In the genomic region with DNA sequence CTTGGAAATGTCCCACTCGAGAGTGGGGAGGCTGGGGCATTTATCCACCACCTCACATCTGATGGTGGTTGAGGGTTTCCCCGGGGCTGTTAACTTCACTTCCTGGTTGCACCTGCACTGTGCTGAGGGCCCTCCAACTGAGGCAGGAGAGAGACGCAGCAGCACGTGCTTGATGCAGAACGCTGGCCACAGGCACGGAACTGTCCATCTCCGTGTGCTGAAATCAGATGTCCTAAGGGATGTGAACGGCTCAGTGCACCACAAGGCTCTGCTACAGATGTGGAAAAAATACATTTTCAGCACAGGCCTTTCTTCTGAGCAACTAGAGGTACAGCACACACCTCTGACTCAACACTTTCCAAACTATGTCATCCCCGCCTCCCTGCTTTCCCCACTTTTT, we compare ENCODE assay signal across 10 cellular contexts.
"Had no signal": no experiment of that assay in that cellular context is flagged by ENCODE, and none has a peak within 500 bp of the region (broad histone marks: within the 10 kb centered on the region; RNA-seq: fewer than 3 reads in every experiment).

No MANE protein-coding gene starts in this region.

- H3K27ac ChIP-seq: dorsolateral prefrontal cortex, ovary, suprapubic skin had no signal

- H3K9me3 ChIP-seq: ovary, suprapubic skin had no signal

- DNase-seq: activated CD4-positive, alpha-beta T cell treated with anti-CD3 and anti-CD28 coated beads, Interleukin-2, amount 10 ng/mL, durations not matched to agents 7 days and 5 days; activated CD4-positive, CD25-positive, alpha-beta regulatory T cell; activated naive CD4-positive, alpha-beta T cell treated with anti-CD3 and anti-CD28 coated beads, Interleukin-2, amount 50 U/mL, for 16 hours; dorsolateral prefrontal cortex; ovary; stimulated activated CD4-positive, alpha-beta T cell treated with anti-CD3 and anti-CD28 coated beads, Interleukin-4, amount 100 ng/mL, for 1 hour; stimulated activated CD8-positive, alpha-beta memory T cell treated with anti-CD3 and anti-CD28 coated beads, Interleukin-4, amount 100 ng/mL, for 48 hours; stimulated activated naive CD8-positive, alpha-beta T cell treated with anti-CD3 and anti-CD28 coated beads, Interleukin-15, Interleukin-2, amounts not matched to agents 100 U/mL and 50 U/mL, for 24 hours had no signal

- ATAC-seq: stimulated activated naive CD8-positive, alpha-beta T cell treated with anti-CD3 and anti-CD28 coated beads, Interleukin-15, Interleukin-2, amounts not matched to agents 100 U/mL and 50 U/mL, for 24 hours had no signal

- H3K27me3 ChIP-seq: ovary had no signal

- FAIRE-seq: keratinocyte had no signal

- H3K36me3 ChIP-seq: ovary, suprapubic skin had no signal

- H3K4me3 ChIP-seq: dorsolateral prefrontal cortex, ovary, suprapubic skin had no signal

- H3K4me1 ChIP-seq: suprapubic skin had no signal
